ENCODE assay signal across 18 cellular contexts in genomic region chr2:189171956-189172609, GRCh38. TPM values are rescaled to one million over a fixed set of nuclear protein-coding genes. Genes with fewer than 3 reads are reported as not detected.
DNase-seq lines count a peak whose midpoint lies in the region; ATAC-seq and TF ChIP-seq lines count a peak whose summit lies in the region.
"Had no signal": no experiment of that assay in that cellular context is flagged by ENCODE, and none has a peak within 500 bp of the region (broad histone marks: within the 10 kb centered on the region; RNA-seq: fewer than 3 reads in every experiment).

No MANE protein-coding gene starts in this region.

- H3K18ac ChIP-seq in mesendoderm (ENCODE audit: low read length) = no peak overlapping the region

- H3K27ac ChIP-seq in mesendoderm (ENCODE audit: low read depth, low read length) (no peak overlapping the region), tibial nerve (peak overlapping the region in 3 of 4 donors; percentile 15 to 54 (median 31))
- H3K27ac ChIP-seq: 22Rv1, colonic mucosa, prostate gland had no signal

- H4K5ac ChIP-seq in mesendoderm (ENCODE audit: low read length) = no peak overlapping the region

- no peak overlapping the region for H3K23ac ChIP-seq in mesendoderm (ENCODE audit: low read length)

- no peak for TF ChIP-seq POLR2A in tibial nerve (IDR thresholded peaks at IDR 0.05)

- H3K27me3 ChIP-seq in adipocyte (replicated peaks; ENCODE audit: control insufficient read depth, insufficient read depth, low read length) (no peaks in the 10 kb centered on the region), mesendoderm (ENCODE audit: insufficient read depth, low read length, poor library complexity) (no peaks in the 10 kb centered on the region), tibial nerve (no peaks in the 10 kb centered on the region)
- H3K27me3 ChIP-seq: colonic mucosa had no signal

- no peak overlapping the region for H3K4me2 ChIP-seq in mesendoderm (ENCODE audit: low read length)

- TF ChIP-seq EP300 in tibial nerve (IDR thresholded peaks at IDR 0.05) = no peak

- H2BK5ac ChIP-seq in mesendoderm (ENCODE audit: low read length) = no peak overlapping the region

- H3K9ac ChIP-seq in adipocyte (ENCODE audit: low read length) (no peak overlapping the region), mesendoderm (ENCODE audit: low read length) (no peak overlapping the region)

- peaks cover 59% of the 10 kb centered on the region for H3K4me1 ChIP-seq in adipocyte (ENCODE audit: control insufficient read depth, insufficient read depth, low read length)
- peaks cover 5% of the 10 kb centered on the region for H3K4me1 ChIP-seq in mesendoderm (ENCODE audit: control insufficient read depth, low read depth, low read length)
- H3K4me1 ChIP-seq in tibial nerve = peaks cover 0 to 63% (median 13%) of the 10 kb centered on the region in 4 donors
- H3K4me1 ChIP-seq: colonic mucosa, prostate gland had no signal

- no peak overlapping the region for H2AK5ac ChIP-seq in mesendoderm (ENCODE audit: low read length)

- H3K36me3 ChIP-seq in adipocyte (ENCODE audit: control insufficient read depth, insufficient read depth, low read length, severe bottlenecking) (peaks cover 13% of the 10 kb centered on the region), mesendoderm (ENCODE audit: control insufficient read depth, insufficient read depth, low read length) (no peaks in the 10 kb centered on the region), tibial nerve (no peaks in the 10 kb centered on the region)
- H3K36me3 ChIP-seq: colonic mucosa, prostate gland had no signal

- peak; percentile 11 for DNase-seq in DMS 273 (lab: John Stamatoyannopoulos, UW; ENCODE audit: unreplicated experiment)
- no peak for DNase-seq in DMS 273 treated with DMSO at 0.1 percent for 48 hours (lab: John Stamatoyannopoulos, UW)
- DNase-seq in adipocyte (ENCODE audit: low read depth) = peak; percentile 19
- DNase-seq in mesendoderm = peak; percentile 62
- no peak for DNase-seq in tibial nerve (ENCODE audit: low spot score in 2 of 2)
- DNase-seq in stimulated activated CD4-positive, alpha-beta T cell treated with anti-CD3 and anti-CD28 coated beads, Interleukin-4, amount 100 ng/mL, for 4 hours = no peak
- DNase-seq: activated CD4-positive, alpha-beta memory T cell treated with anti-CD3 and anti-CD28 coated beads, Interleukin-2, amount 10 ng/mL, durations not matched to agents 7 days and 5 days; colonic mucosa; DMS53; erythroblast; NCI-H1436; stimulated activated CD4-positive, alpha-beta T cell treated with anti-CD3 and anti-CD28 coated beads, Interleukin-15, amount 100 ng/mL, for 24 hours; substantia nigra had no signal

- no CpG with 5 or more reads among the region's 1 CpG for WGBS in mesendoderm (ENCODE audit: extremely low coverage, insufficient coverage, low lambda C conversion rate)
- WGBS in tibial nerve, 2 donors = 80 to 82% methylated on average over 1 of the region's 1 CpG

- no peak overlapping the region for H4K8ac ChIP-seq in mesendoderm (ENCODE audit: low read depth, low read length)

- no peak for ATAC-seq in GM21576 (IDR thresholded peaks at IDR 0.05; ENCODE audit: unreplicated experiment)
- ATAC-seq in HG03442 (IDR thresholded peaks at IDR 0.05; ENCODE audit: unreplicated experiment) = no peak

- peaks cover 1% of the 10 kb centered on the region for H3K79me1 ChIP-seq in mesendoderm (ENCODE audit: low read length)

- H2BK120ac ChIP-seq in mesendoderm (ENCODE audit: low read depth, low read length) = no peak overlapping the region

- H3K9me3 ChIP-seq in adipocyte (ENCODE audit: control insufficient read depth, low read length) = no peaks in the 10 kb centered on the region
- H3K9me3 ChIP-seq in tibial nerve = no peaks in the 10 kb centered on the region
- H3K9me3 ChIP-seq: colonic mucosa, prostate gland had no signal

- H3K4me3 ChIP-seq in adipocyte (ENCODE audit: low read length) (no peak overlapping the region), mesendoderm (ENCODE audit: low read length) (no peak overlapping the region), tibial nerve (no peak overlapping the region)
- H3K4me3 ChIP-seq: colonic mucosa, prostate gland had no signal

- H3K56ac ChIP-seq in mesendoderm (ENCODE audit: low read length) = no peak overlapping the region

- TF ChIP-seq CTCF in tibial nerve (IDR thresholded peaks at IDR 0.05) = no peak

- H3K4ac ChIP-seq in mesendoderm (ENCODE audit: low read depth, low read length) = no peak overlapping the region

- no peak overlapping the region for H2BK15ac ChIP-seq in mesendoderm (replicated peaks; ENCODE audit: low read depth)

- peaks cover 58% of the 10 kb centered on the region for H3K79me2 ChIP-seq in mesendoderm (ENCODE audit: control insufficient read depth, insufficient read depth, low read length)

RNA-seq across cellular contexts. Expression of gene COL5A2, which starts 7.5 kb away (rescaled TPM):
- 74.1 TPM for polyA plus RNA-seq in mesendoderm (2013, experiment 1 of 2)
- polyA plus RNA-seq in mesendoderm (2013, experiment 2 of 2) = 72.8 TPM
- total RNA-seq in tibial nerve = 10 to 100 TPM; 34.7 to 60.4 (median 51.4) TPM
- polyA plus RNA-seq: CD14-positive monocyte had no signal

Comparison
In these comparisons a context has a peak if more than half of its experiments do, and no peak if none do; other contexts are left out.
1. DNase-seq: peak in DMS 273 (single experiment), adipocyte (single experiment) and mesendoderm (single experiment); none in DMS 273 treated with DMSO at 0.1 percent for 48 hours (single experiment), tibial nerve (0 of 2) and stimulated activated CD4-positive, alpha-beta T cell treated with anti-CD3 and anti-CD28 coated beads, Interleukin-4, amount 100 ng/mL, for 4 hours (0 of 2).